ENCODE assay signal across 23 cellular contexts in genomic region chrX:124960454-124960853, GRCh38. TPM values are rescaled to one million over a fixed set of nuclear protein-coding genes. Genes with fewer than 3 reads are reported as not detected.
DNase-seq lines count a peak whose midpoint lies in the region; ATAC-seq, FAIRE-seq and TF ChIP-seq lines count a peak whose summit lies in the region.
"Had no signal": no experiment of that assay in that cellular context is flagged by ENCODE, and none has a peak within 500 bp of the region (broad histone marks: within the 10 kb centered on the region; RNA-seq: fewer than 3 reads in every experiment).

No MANE protein-coding gene starts in this region.

- CTCF ChIA-PET in A549 (lab: Yijun Ruan, JAX), result no interaction called here
- CTCF ChIA-PET in HEK293T (lab: Yijun Ruan, JAX), result no interaction called here
- CTCF ChIA-PET in H1 (lab: Charles Lee; ENCODE audit: partially characterized antibody), result no interaction called here

- no peaks in the 10 kb centered on the region; the same call in 1 of the 2 replicates for H3K23me2 ChIP-seq in H1 (ENCODE audit: low read depth, low read length)

- DNase-seq in A549 (ENCODE audit: low read depth in 1 of 2, low spot score in 1 of 2) (no peak), HEK293T (ENCODE audit: extremely low spot score) (no peak), astrocyte (ENCODE audit: low read depth) (no peak), H1 (ENCODE audit: low read depth in 1 of 2, low spot score in 2 of 2) (no peak), ecto neural progenitor cell (ENCODE audit: low spot score) (no peak), osteoblast (ENCODE audit: insufficient read length, low spot score, missing footprints) (no peak)
- DNase-seq: 8988T; AML-193; Caco-2; Calu3; CD4-positive, alpha-beta T cell; CD8-positive, alpha-beta T cell; DMS79 treated with DMSO at 0.1 percent for 48 hours; GF-D8 had no signal

- H3K9me3 ChIP-seq in A549, result no peaks in the 10 kb centered on the region
- no peaks in the 10 kb centered on the region for H3K9me3 ChIP-seq in astrocyte (ENCODE audit: insufficient read depth, low read depth, low read length)
- no peaks in the 10 kb centered on the region for H3K9me3 ChIP-seq in H1 (ENCODE audit: insufficient read depth in 2 of 2, low read depth in 1 of 2, low read length in 1 of 2)
- no peaks in the 10 kb centered on the region for H3K9me3 ChIP-seq in osteoblast (ENCODE audit: low read depth, low read length)
- H3K9me3 ChIP-seq: BLaER1 treated with 17β-estradiol and CSF1 and Interleukin-3, amounts not matched to agents 10 nM and 100 nM; Caco-2 had no signal

- H2BK15ac ChIP-seq in H1 (ENCODE audit: low read length), result no peak overlapping the region

- POLR2A ChIA-PET in A549 (lab: Yijun Ruan, JAX), result interaction anchor here (0.6 kb wide), 1 partner anchor 21 kb away, joined by 10 read pairs; no protein-coding TSS in a partner anchor
- POLR2A ChIA-PET in HEK293T (lab: Yijun Ruan, JAX), result no interaction called here
- POLR2A ChIA-PET in H1 (lab: Charles Lee; ENCODE audit: partially characterized antibody), result interaction anchor here (0.7 kb wide), 1 partner anchor 12 kb away, joined by 3 read pairs; no protein-coding TSS in a partner anchor

- no peaks in the 10 kb centered on the region for H3K79me1 ChIP-seq in H1 (ENCODE audit: low read depth, low read length)

- H3K4me2 ChIP-seq in A549 (no peak overlapping the region), astrocyte (ENCODE audit: low read length) (no peak overlapping the region), H1 (ENCODE audit: insufficient read depth in 1 of 2, low read depth in 2 of 2, low read length in 2 of 2) (no peak overlapping the region), osteoblast (ENCODE audit: insufficient read depth, low read length) (no peak overlapping the region)
- H3K4me2 ChIP-seq: BLaER1 treated with 17β-estradiol and CSF1 and Interleukin-3, amounts not matched to agents 10 nM and 100 nM had no signal

- no peak overlapping the region for H2BK12ac ChIP-seq in H1 (ENCODE audit: low read depth, low read length)

- TF ChIP-seq EP300 in A549 (IDR thresholded peaks at IDR 0.05) (no peak), H1 (IDR thresholded peaks at IDR 0.05; ENCODE audit: borderline replicate concordance in 1 of 2, low read depth in 2 of 2, low read length in 2 of 2) (no peak)

- TF ChIP-seq CTCF in A549 (IDR thresholded peaks at IDR 0.05) (no peak), astrocyte (IDR thresholded peaks at IDR 0.05; ENCODE audit: insufficient read depth, low read depth, low read length) (no peak), H1 (IDR thresholded peaks at IDR 0.05; ENCODE audit: control extremely low read depth in 1 of 3, insufficient read depth in 1 of 3, low read depth in 1 of 3, low read length in 3 of 3) (no peak), osteoblast (IDR thresholded peaks at IDR 0.05; ENCODE audit: extremely low read depth, low read depth, low read length) (no peak)

- WGBS in A549 (ENCODE audit: missing lambda C conversion rate), result 2% methylated on average over 2 of the region's 2 CpGs
- WGBS in H1 (ENCODE audit: extremely low coverage in 1 of 2, insufficient coverage in 1 of 2, insufficient read length in 1 of 2, insufficient replicate concordance in 2 of 2, low coverage in 1 of 2, low lambda C conversion rate in 2 of 2, missing lambda C conversion rate in 1 of 2), 2 experiments, result 90% methylated on average over 2 of the region's 2 CpGs; no CpG with 5 or more reads in 1 of the 2 experiments

- no peak for TF ChIP-seq POLR2A in A549 (IDR thresholded peaks at IDR 0.05; ENCODE audit: low read length)
- TF ChIP-seq POLR2A in H1 (IDR thresholded peaks at IDR 0.05; ENCODE audit: control extremely low read depth in 1 of 2, low read depth in 2 of 2, low read length in 2 of 2), result no peak

- H3K4me3 Mint-ChIP-seq in astrocyte (ENCODE audit: unreplicated experiment), result no peak overlapping the region
- H3K4me3 Mint-ChIP-seq: B cell; CD4-positive, alpha-beta T cell; CD8-positive, alpha-beta T cell had no signal

- H2BK20ac ChIP-seq in H1 (ENCODE audit: low read length), result no peak overlapping the region

- no peak overlapping the region for H2AFZ ChIP-seq in astrocyte (ENCODE audit: low read depth, low read length)
- no peak overlapping the region for H2AFZ ChIP-seq in H1 (ENCODE audit: low read length)
- H2AFZ ChIP-seq in osteoblast (ENCODE audit: low read length), result no peak overlapping the region

- H4K8ac ChIP-seq in H1 (ENCODE audit: extremely low read depth, insufficient read depth, low read length), result no peak overlapping the region

- H3K9ac ChIP-seq in astrocyte (ENCODE audit: low read length), result no peak overlapping the region
- no peak overlapping the region for H3K9ac ChIP-seq in H1 (replicated peaks in 1 of 4; ENCODE audit: extremely low read depth in 1 of 4, low read depth in 3 of 4, low read length in 3 of 4)
- H3K9ac ChIP-seq: BLaER1 treated with 17β-estradiol and CSF1 and Interleukin-3, amounts not matched to agents 10 nM and 100 nM had no signal

- no peak overlapping the region for H3K4ac ChIP-seq in H1 (replicated peaks; ENCODE audit: insufficient read length, low read depth, low read length)

- H2BK5ac ChIP-seq in H1 (ENCODE audit: low read depth, low read length), result no peak overlapping the region

- no peak overlapping the region for H4K91ac ChIP-seq in H1 (replicated peaks; ENCODE audit: insufficient read length, low read length)

- no peaks in the 10 kb centered on the region for H3K27me3 ChIP-seq in astrocyte (ENCODE audit: insufficient read depth, low read length)
- H3K27me3 ChIP-seq in H1 (replicated peaks in 1 of 4; ENCODE audit: control insufficient read depth in 3 of 4, extremely low read depth in 1 of 4, insufficient read depth in 3 of 4, low read length in 3 of 4), result no peaks in the 10 kb centered on the region
- no peaks in the 10 kb centered on the region for H3K27me3 ChIP-seq in osteoblast (ENCODE audit: insufficient read depth, low read length)

- ATAC-seq in A549 (no peak), HG03097 (IDR thresholded peaks at IDR 0.05; ENCODE audit: low FRiP score, unreplicated experiment) (no peak)
- ATAC-seq: CD8-positive, alpha-beta T cell had no signal

- TF ChIP-seq RAD21 in A549 (conservative IDR thresholded peaks at IDR 0.05 in 1 of 2, IDR thresholded peaks at IDR 0.05 in 1 of 2), result no peak
- no peak for TF ChIP-seq RAD21 in H1 (IDR thresholded peaks at IDR 0.05 in 1 of 2, conservative IDR thresholded peaks at IDR 0.05 in 1 of 2; ENCODE audit: low read depth in 2 of 2, low read length in 2 of 2)

- H3K79me2 ChIP-seq in astrocyte (ENCODE audit: insufficient read depth, low read length) (no peaks in the 10 kb centered on the region), H1 (ENCODE audit: control insufficient read depth in 1 of 2, insufficient read depth in 2 of 2, low read length in 2 of 2) (no peaks in the 10 kb centered on the region), osteoblast (ENCODE audit: insufficient read depth, low read length) (no peaks in the 10 kb centered on the region)

- H3K14ac ChIP-seq in H1 (ENCODE audit: insufficient read length), result no peak overlapping the region

- no peaks in the 10 kb centered on the region for H3K27me3 Mint-ChIP-seq in astrocyte (ENCODE audit: low read depth, unreplicated experiment)
- H3K27me3 Mint-ChIP-seq: B cell; CD4-positive, alpha-beta T cell had no signal

- no peaks in the 10 kb centered on the region for H3K36me3 Mint-ChIP-seq in astrocyte (ENCODE audit: low read depth, unreplicated experiment)
- H3K36me3 Mint-ChIP-seq: CD8-positive, alpha-beta T cell had no signal

- no peaks in the 10 kb centered on the region for H3K36me3 ChIP-seq in astrocyte (ENCODE audit: insufficient read depth, low read length)
- H3K36me3 ChIP-seq in H1 (ENCODE audit: control insufficient read depth in 2 of 4, insufficient read depth in 4 of 4, low read length in 3 of 4), result no peaks in the 10 kb centered on the region
- no peaks in the 10 kb centered on the region for H3K36me3 ChIP-seq in osteoblast (ENCODE audit: insufficient read depth, low read length)
- H3K36me3 ChIP-seq: BLaER1 treated with 17β-estradiol and CSF1 and Interleukin-3, amounts not matched to agents 10 nM and 100 nM had no signal

- FAIRE-seq in A549 (lab: Jason Lieb, UNC) (no peak), astrocyte (lab: Jason Lieb, UNC) (peak; percentile 83), H1 (lab: Jason Lieb, UNC) (no peak)
- FAIRE-seq: D721Med, G401.6, GM12891, GM19239 had no signal

- H3K56ac ChIP-seq in H1 (replicated peaks; ENCODE audit: insufficient read length, low read depth, low read length), result no peak overlapping the region

- no peak overlapping the region for H3K18ac ChIP-seq in H1 (ENCODE audit: extremely low read depth, low read length)

- H3K27ac Mint-ChIP-seq in astrocyte (ENCODE audit: unreplicated experiment), result no peak overlapping the region
- H3K27ac Mint-ChIP-seq: B cell; CD4-positive, alpha-beta T cell; CD8-positive, alpha-beta T cell had no signal

- H3K23ac ChIP-seq in H1 (ENCODE audit: insufficient read length), result no peak overlapping the region

- H2AK5ac ChIP-seq in H1 (ENCODE audit: low read depth, low read length), result no peak overlapping the region

- H4K20me1 ChIP-seq in astrocyte (ENCODE audit: insufficient read depth, low read length), result no peaks in the 10 kb centered on the region
- no peaks in the 10 kb centered on the region for H4K20me1 ChIP-seq in H1 (replicated peaks in 1 of 2; ENCODE audit: control insufficient read depth in 1 of 2, insufficient read depth in 2 of 2, low read length in 2 of 2)
- H4K20me1 ChIP-seq in osteoblast (ENCODE audit: insufficient read depth, low read length), result no peaks in the 10 kb centered on the region
- H4K20me1 ChIP-seq: BLaER1 treated with 17β-estradiol and CSF1 and Interleukin-3, amounts not matched to agents 10 nM and 100 nM had no signal

- no peak overlapping the region for H2BK120ac ChIP-seq in H1 (replicated peaks; ENCODE audit: low read depth, low read length)

- no peaks in the 10 kb centered on the region for H3K4me1 Mint-ChIP-seq in astrocyte (ENCODE audit: low read depth, unreplicated experiment)
- H3K4me1 Mint-ChIP-seq: B cell had no signal

- H3K9me3 Mint-ChIP-seq in astrocyte (ENCODE audit: unreplicated experiment), result no peaks in the 10 kb centered on the region
- H3K9me3 Mint-ChIP-seq: CD4-positive, alpha-beta T cell; CD8-positive, alpha-beta T cell had no signal

- H4K5ac ChIP-seq in H1 (ENCODE audit: insufficient read length, low read depth, low read length), result no peak overlapping the region

- H3K4me1 ChIP-seq in A549 (no peaks in the 10 kb centered on the region), astrocyte (ENCODE audit: insufficient read depth, low read length) (no peaks in the 10 kb centered on the region), H1 (replicated peaks in 1 of 4; ENCODE audit: control insufficient read depth in 3 of 4, insufficient read depth in 4 of 4, low read length in 3 of 4) (no peaks in the 10 kb centered on the region), osteoblast (ENCODE audit: insufficient read depth, low read length) (no peaks in the 10 kb centered on the region)
- H3K4me1 ChIP-seq: BLaER1 treated with 17β-estradiol and CSF1 and Interleukin-3, amounts not matched to agents 10 nM and 100 nM; Caco-2 had no signal

- H3K27ac ChIP-seq in A549, result no peak overlapping the region
- no peak overlapping the region for H3K27ac ChIP-seq in astrocyte (ENCODE audit: low read depth, low read length)
- H3K27ac ChIP-seq in H1 (ENCODE audit: low read depth, low read length), result no peak overlapping the region
- no peak overlapping the region for H3K27ac ChIP-seq in osteoblast (ENCODE audit: low read depth, low read length)
- H3K27ac ChIP-seq: BLaER1 treated with 17β-estradiol and CSF1 and Interleukin-3, amounts not matched to agents 10 nM and 100 nM; C4-2B had no signal

- H3K4me3 ChIP-seq in A549, result no peak overlapping the region
- no peak overlapping the region for H3K4me3 ChIP-seq in astrocyte (ENCODE audit: insufficient read depth, low read depth, low read length)
- H3K4me3 ChIP-seq in H1 (ENCODE audit: extremely low read depth in 1 of 4, insufficient read depth in 2 of 4, low read depth in 3 of 4, low read length in 4 of 4), result no peak overlapping the region
- H3K4me3 ChIP-seq in osteoblast (ENCODE audit: insufficient read depth, low read length), result no peak overlapping the region
- H3K4me3 ChIP-seq: BLaER1 treated with 17β-estradiol and CSF1 and Interleukin-3, amounts not matched to agents 10 nM and 100 nM had no signal

RNA-seq across cellular contexts. Expression of gene TENM1, which starts 3.2 kb away (rescaled TPM):
- polyA plus RNA-seq in A549 (2011; rRNA removed) (0.04 and 0.11 TPM in 2 replicates), A549 (2017; fragmentation: RNase III; extraction: RNeasy Plus Mini Kit Qiagen cat#74134 plus additional on column Dnase treatment) (under 0.01 to 0.01 TPM in 2 of 3 replicates, not detected in the other), H1 (2011; rRNA removed) (0.47 and 0.52 TPM in 2 replicates)
- polyA plus RNA-seq in A549 (2012; cell fraction: cytosol; rRNA removed), result not detected in 2 replicates
- polyA plus RNA-seq in A549 (2012; cell fraction: nucleus; rRNA removed), result under 0.01 and 0.02 TPM in 2 replicates
- polyA minus RNA-seq in A549 (2011; rRNA and poly(A)+ RNA removed), result 0.04 and 0.15 TPM in 2 replicates
- total RNA-seq in astrocyte (0.50 and 0.52 TPM in 2 replicates), osteoblast (not detected in 2 replicates)
- total RNA-seq in H1 (2021; fragmentation: NEBNext Ultra II Directional; extraction: Animal tissue kit (Norgen Biotek cat#: 25700)), result 1.1 and 1.8 TPM in 2 replicates
- polyA plus RNA-seq in H1 (2011; cell fraction: cytosol; rRNA removed), result 0.66 TPM
- polyA plus RNA-seq in H1 (2011; cell fraction: nucleus; rRNA removed), result 3.1 TPM
- 0.50 to 0.68 TPM (median 0.58 TPM) in 4 replicates for polyA plus RNA-seq in H1 (2012, experiment 1 of 2)
- 0.03 TPM for polyA plus RNA-seq in H1 (2012, experiment 2 of 2)
- polyA plus RNA-seq in H1 (2013, experiment 1 of 2), result 0.95 TPM
- 0.83 TPM for polyA plus RNA-seq in H1 (2013, experiment 2 of 2)
- 1.9 and 2.5 TPM in 2 replicates for polyA minus RNA-seq in H1 (2011; rRNA and poly(A)+ RNA removed)
- 0.73 TPM for polyA minus RNA-seq in H1 (2011; cell fraction: cytosol; rRNA and poly(A)+ RNA removed)
- polyA minus RNA-seq in H1 (2011; cell fraction: nucleus; rRNA and poly(A)+ RNA removed), result 5.6 TPM
- total RNA-seq: B cell, Calu3 had no signal
- polyA plus RNA-seq: BJ had no signal

Comparison
In these comparisons a context has a peak if more than half of its experiments do, and no peak if none do; other contexts are left out.
1. Of the 18 proteins assayed by ChIP-seq in both H1 and A549: peak only in H1: none; only in A549: none; in both: MAFK; in neither: 17.